8 cellular contexts compared by ENCODE assay signal in the genomic region with DNA sequence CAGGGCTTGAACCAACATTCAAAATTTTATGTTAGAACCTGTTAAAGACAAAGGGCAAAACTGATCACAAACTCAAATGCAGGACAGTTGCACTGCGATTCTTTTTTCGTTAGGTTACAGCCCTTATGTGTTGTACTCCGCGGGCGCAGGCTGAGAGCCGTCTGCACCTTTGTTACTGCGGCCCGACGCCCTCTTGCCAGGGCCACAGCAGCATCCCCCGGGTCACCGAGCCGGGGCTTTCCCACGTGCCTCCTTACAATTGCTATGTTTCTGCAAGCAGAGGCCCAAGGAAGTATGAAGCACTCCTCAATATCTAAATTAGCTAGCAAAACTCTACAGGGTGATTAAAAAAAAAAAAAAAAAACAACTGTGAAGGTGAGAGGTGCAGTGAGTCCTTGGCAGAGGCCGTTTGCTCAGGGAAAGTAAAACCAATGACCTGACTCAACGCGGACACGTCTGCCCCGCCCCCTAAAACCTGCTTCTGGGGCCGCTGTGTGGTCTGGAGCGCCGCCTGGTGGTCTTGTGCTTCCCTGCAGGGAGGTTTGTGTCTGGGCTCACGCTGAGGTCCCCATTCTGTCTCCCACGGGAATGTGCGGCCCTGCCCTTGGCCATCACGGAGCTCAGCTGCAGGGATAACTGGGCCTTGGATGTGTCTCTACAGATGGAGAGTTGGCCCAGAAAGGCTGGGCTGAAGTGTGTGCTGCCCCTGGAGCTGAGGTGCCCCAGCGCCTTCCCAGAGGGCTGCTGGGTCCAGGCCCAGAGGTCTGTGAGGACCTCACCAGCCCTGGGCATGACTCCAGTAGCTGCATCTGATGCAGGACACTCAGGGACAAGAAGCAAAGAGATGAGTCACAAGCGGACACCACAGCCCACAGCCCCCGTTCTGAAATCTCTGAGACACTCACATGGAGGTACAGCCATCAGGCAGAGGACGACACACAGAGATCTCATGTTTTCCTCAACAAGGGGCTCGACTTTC.
A peak's percentile ranks its signal among the peaks of the same experiment; 100 is the strongest.
DNase-seq lines count a peak whose midpoint lies in the region; ATAC-seq and TF ChIP-seq lines count a peak whose summit lies in the region.

No MANE protein-coding gene starts in this region.

- no peaks in the 10 kb centered on the region for H4K20me1 ChIP-seq in mammary epithelial cell (ENCODE audit: insufficient read depth, low read length)

- dilution Hi-C loops in mammary epithelial cell (cut with HindIII; ENCODE audit: low sequenced_read_pairs): no loop called here

- DNase-seq in MCF 10A (ENCODE audit: unreplicated experiment) (peak; percentile 71), mammary epithelial cell (no peak), NCI-H774 (lab: John Stamatoyannopoulos, UW) (peak; percentile 38), foreskin keratinocyte (no peak)
- peak; percentile 91 for DNase-seq in activated CD8-positive, alpha-beta T cell treated with anti-CD3 and anti-CD28 coated beads for 36 hours
- peak; percentile 65 to 80 for DNase-seq in stimulated activated CD4-positive, alpha-beta T cell treated with anti-CD3 and anti-CD28 coated beads, Interleukin-4, amount 100 ng/mL, for 4 hours

- H3K4me3 Mint-ChIP-seq in MCF 10A (ENCODE audit: unreplicated experiment): no peak overlapping the region
- no peak overlapping the region for H3K4me3 Mint-ChIP-seq in activated CD8-positive, alpha-beta T cell treated with anti-CD3 and anti-CD28 coated beads for 36 hours

- CTCF ChIA-PET in MCF 10A (lab: Yijun Ruan, JAX): interaction anchor here (0.6 to 1.7 kb wide), 24 partner anchors 8 to 476 kb away, joined by 3 to 7 read pairs (median 3); no protein-coding TSS in a partner anchor
- CTCF ChIA-PET in mammary epithelial cell (lab: Charles Lee; ENCODE audit: low non-redundant PET): no interaction called here
- CTCF ChIA-PET in activated CD8-positive, alpha-beta T cell treated with anti-CD3 and anti-CD28 coated beads for 36 hours (lab: Charles Lee): interaction anchor here (0.6 to 2.5 kb wide), 21 partner anchors 8 to 265 kb away, joined by 3 to 9 read pairs (median 4); no protein-coding TSS in a partner anchor

- TF ChIP-seq POLR2A in GM18505 (IDR thresholded peaks at IDR 0.05; ENCODE audit: borderline replicate concordance, extremely low read depth, insufficient read depth, insufficient read length): no peak

- peak; percentile 58 for TF ChIP-seq CTCF in MCF 10A (IDR thresholded peaks at IDR 0.05; ENCODE audit: unreplicated experiment)
- peak in 1 of 2 donors; percentile 15 for TF ChIP-seq CTCF in mammary epithelial cell (conservative IDR thresholded peaks at IDR 0.05 in 1 of 2, IDR thresholded peaks at IDR 0.05 in 1 of 2; ENCODE audit: extremely low read depth in 1 of 2, insufficient read depth in 1 of 2, low read depth in 1 of 2, low read length in 2 of 2)
- TF ChIP-seq CTCF in activated CD8-positive, alpha-beta T cell treated with anti-CD3 and anti-CD28 coated beads for 36 hours (IDR thresholded peaks at IDR 0.05): peak; percentile 88
- TF ChIP-seq CTCF in foreskin keratinocyte (conservative IDR thresholded peaks at IDR 0.05): peak; percentile 10

- no peak overlapping the region for H3K9ac ChIP-seq in mammary epithelial cell (ENCODE audit: insufficient read depth, low read length)

- no peaks in the 10 kb centered on the region for H3K36me3 ChIP-seq in mammary epithelial cell (ENCODE audit: insufficient read depth, low read length)

- no peaks in the 10 kb centered on the region for H3K79me2 ChIP-seq in mammary epithelial cell (ENCODE audit: insufficient read depth, low read length)

- H3K4me1 ChIP-seq in mammary epithelial cell (ENCODE audit: insufficient read depth, low read length): no peaks in the 10 kb centered on the region
- H3K4me1 ChIP-seq in foreskin keratinocyte: no peaks in the 10 kb centered on the region

- H3K4me2 ChIP-seq in mammary epithelial cell (ENCODE audit: insufficient read depth, low read depth, low read length): no peak overlapping the region

- H3K27ac Mint-ChIP-seq in MCF 10A (ENCODE audit: low read depth, unreplicated experiment): no peak overlapping the region
- no peak overlapping the region for H3K27ac Mint-ChIP-seq in activated CD8-positive, alpha-beta T cell treated with anti-CD3 and anti-CD28 coated beads for 36 hours

- no peaks in the 10 kb centered on the region for H3K9me3 Mint-ChIP-seq in MCF 10A (ENCODE audit: unreplicated experiment)
- H3K9me3 Mint-ChIP-seq in activated CD8-positive, alpha-beta T cell treated with anti-CD3 and anti-CD28 coated beads for 36 hours: peaks cover 1% of the 10 kb centered on the region

- H3K36me3 Mint-ChIP-seq in MCF 10A (ENCODE audit: insufficient read depth, unreplicated experiment): no peaks in the 10 kb centered on the region
- no peaks in the 10 kb centered on the region for H3K36me3 Mint-ChIP-seq in activated CD8-positive, alpha-beta T cell treated with anti-CD3 and anti-CD28 coated beads for 36 hours (ENCODE audit: low read depth)

- no peak overlapping the region for H2AFZ ChIP-seq in mammary epithelial cell (ENCODE audit: low read depth, low read length)

- ATAC-seq in activated CD8-positive, alpha-beta T cell treated with anti-CD3 and anti-CD28 coated beads for 36 hours: peak; percentile 93
- ATAC-seq in foreskin keratinocyte: no peak
- no peak for ATAC-seq in GM18505 (IDR thresholded peaks at IDR 0.05; ENCODE audit: unreplicated experiment)
- ATAC-seq in GM18498 (IDR thresholded peaks at IDR 0.05; ENCODE audit: unreplicated experiment): no peak

- no peaks in the 10 kb centered on the region for H3K4me1 Mint-ChIP-seq in MCF 10A (ENCODE audit: insufficient read depth, unreplicated experiment)
- H3K4me1 Mint-ChIP-seq in activated CD8-positive, alpha-beta T cell treated with anti-CD3 and anti-CD28 coated beads for 36 hours (ENCODE audit: low read depth): peaks cover 7% of the 10 kb centered on the region

- POLR2A ChIA-PET in MCF 10A (lab: Yijun Ruan, JAX): interaction anchor here (0.6 kb wide), 1 partner anchor 477 kb away, joined by 3 read pairs; no protein-coding TSS in a partner anchor
- POLR2A ChIA-PET in activated CD8-positive, alpha-beta T cell treated with anti-CD3 and anti-CD28 coated beads for 36 hours (lab: Charles Lee): no interaction called here

- BruUV-seq in MCF 10A (replicated peaks; lab: Mats Ljungman, UMichigan) (no TSS peak), mammary epithelial cell (replicated peaks; lab: Mats Ljungman, UMichigan) (no TSS peak)

- in situ Hi-C loops in mammary epithelial cell (cut with MboI; ENCODE audit: low sequenced_read_pairs in 2 of 2): no loop called here

- H3K27me3 ChIP-seq in mammary epithelial cell (ENCODE audit: insufficient read depth, low read length) (no peaks in the 10 kb centered on the region), foreskin keratinocyte (no peaks in the 10 kb centered on the region)

- intact Hi-C loops in MCF 10A (cut with micrococcal nuclease): loop anchor here (10.0 kb wide), 1 partner anchor 390 kb away; no protein-coding TSS in a partner anchor
- intact Hi-C loops in mammary epithelial cell (cut with micrococcal nuclease): no loop called here
- intact Hi-C loops in activated CD8-positive, alpha-beta T cell treated with anti-CD3 and anti-CD28 coated beads for 36 hours (cut with micrococcal nuclease): no loop called here

- no peak overlapping the region for H3K27ac ChIP-seq in mammary epithelial cell (ENCODE audit: insufficient read depth, low read depth, low read length)
- no peak overlapping the region for H3K27ac ChIP-seq in foreskin keratinocyte

- no peak overlapping the region for H3K4me3 ChIP-seq in mammary epithelial cell (replicated peaks in 1 of 3; ENCODE audit: insufficient read depth in 1 of 3, low read depth in 2 of 3, low read length in 3 of 3)

- 36% methylated on average over 19 of the region's 30 CpGs for WGBS in mammary epithelial cell (ENCODE audit: low coverage, missing lambda C conversion rate)

- peaks cover 8% of the 10 kb centered on the region for H3K9me3 ChIP-seq in mammary epithelial cell (replicated peaks; ENCODE audit: insufficient read depth, low read length)

- H3K27me3 Mint-ChIP-seq in MCF 10A (ENCODE audit: insufficient read depth, unreplicated experiment): no peaks in the 10 kb centered on the region
- no peaks in the 10 kb centered on the region for H3K27me3 Mint-ChIP-seq in activated CD8-positive, alpha-beta T cell treated with anti-CD3 and anti-CD28 coated beads for 36 hours

Comparison
In these comparisons a context has a peak if more than half of its experiments do, and no peak if none do; other contexts are left out.
1. DNase-seq: peak in MCF 10A (single experiment), NCI-H774 (single experiment), activated CD8-positive, alpha-beta T cell treated with anti-CD3 and anti-CD28 coated beads for 36 hours (single experiment) and stimulated activated CD4-positive, alpha-beta T cell treated with anti-CD3 and anti-CD28 coated beads, Interleukin-4, amount 100 ng/mL, for 4 hours (2 of 2); none in mammary epithelial cell (single experiment) and foreskin keratinocyte (0 of 2).